Comparison of ENCODE assay signal across 19 cellular contexts in the genomic region with DNA sequence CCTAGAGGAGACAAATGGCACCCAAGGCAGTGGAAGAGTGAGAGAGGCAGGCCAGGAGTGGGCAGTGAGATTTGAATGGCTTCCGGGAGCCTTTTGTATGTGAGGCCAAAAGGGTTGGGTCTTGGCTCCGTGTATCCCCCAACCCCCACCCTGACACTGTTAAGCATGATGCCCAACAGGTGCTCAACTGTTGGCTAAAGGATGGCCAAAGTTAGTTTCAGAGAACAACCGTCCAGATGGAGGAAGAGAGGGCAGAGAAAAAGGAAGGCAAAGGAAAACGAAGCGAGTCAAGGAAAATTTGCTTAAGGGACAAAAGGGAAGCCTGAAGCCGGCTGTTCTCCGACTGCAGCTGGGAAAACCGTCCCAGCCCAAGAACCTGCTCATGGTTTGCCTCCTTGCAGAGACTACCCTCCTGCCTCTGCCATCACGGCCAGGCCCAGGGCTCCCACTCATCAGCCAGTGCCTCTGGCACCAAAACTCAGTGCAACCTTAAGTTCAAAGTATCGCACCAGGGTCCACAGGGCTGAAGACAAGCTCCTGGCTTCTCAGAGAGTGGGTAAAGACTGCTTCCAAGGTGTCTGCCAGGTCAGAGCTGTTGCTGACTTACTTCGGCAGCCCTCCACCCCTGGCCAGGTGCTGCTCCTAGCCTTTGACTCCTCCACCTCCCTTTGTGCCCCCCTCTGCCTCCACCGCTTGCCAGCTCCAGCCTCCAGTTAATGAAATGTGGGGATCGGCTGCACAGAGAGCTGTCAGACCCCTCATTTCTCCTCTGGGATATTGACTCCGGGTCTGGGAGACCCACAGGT. TPM values are rescaled to one million over a fixed set of nuclear protein-coding genes. Genes with fewer than 3 reads are reported as not detected.
A peak's percentile ranks its signal among the peaks of the same experiment; 100 is the strongest.
DNase-seq lines count a peak whose midpoint lies in the region; ATAC-seq and TF ChIP-seq lines count a peak whose summit lies in the region.
"Had no signal": no experiment of that assay in that cellular context is flagged by ENCODE, and none has a peak within 500 bp of the region (broad histone marks: within the 10 kb centered on the region; RNA-seq: fewer than 3 reads in every experiment).

No MANE protein-coding gene starts in this region.

- H3K27me3 Mint-ChIP-seq in CD8-positive, alpha-beta T cell (ENCODE audit: low read depth) = peaks cover 40% of the 10 kb centered on the region
- peaks cover 51% of the 10 kb centered on the region for H3K27me3 Mint-ChIP-seq in central memory CD8-positive, alpha-beta T cell
- H3K27me3 Mint-ChIP-seq in nephron progenitor cell (ENCODE audit: low read depth, poor library complexity) = peaks cover 89% of the 10 kb centered on the region

- H3K9me3 Mint-ChIP-seq in CD8-positive, alpha-beta T cell = no peaks in the 10 kb centered on the region
- H3K9me3 Mint-ChIP-seq in central memory CD8-positive, alpha-beta T cell = no peaks in the 10 kb centered on the region
- no peaks in the 10 kb centered on the region for H3K9me3 Mint-ChIP-seq in nephron progenitor cell
- H3K9me3 Mint-ChIP-seq: activated naive CD4-positive, alpha-beta T cell treated with anti-CD3 and anti-CD28 coated beads, Interleukin-2, amount 10 ng/mL, durations not matched to agents 7 days and 5 days had no signal

- no peaks in the 10 kb centered on the region for H3K36me3 Mint-ChIP-seq in CD8-positive, alpha-beta T cell
- peaks cover 10% of the 10 kb centered on the region for H3K36me3 Mint-ChIP-seq in central memory CD8-positive, alpha-beta T cell (ENCODE audit: insufficient read depth)
- no peaks in the 10 kb centered on the region for H3K36me3 Mint-ChIP-seq in nephron progenitor cell (ENCODE audit: low read depth)
- H3K36me3 Mint-ChIP-seq: activated naive CD4-positive, alpha-beta T cell treated with anti-CD3 and anti-CD28 coated beads, Interleukin-2, amount 10 ng/mL, durations not matched to agents 7 days and 5 days had no signal

- peaks cover 40% of the 10 kb centered on the region for H3K4me1 Mint-ChIP-seq in CD8-positive, alpha-beta T cell (ENCODE audit: low read depth)
- H3K4me1 Mint-ChIP-seq in central memory CD8-positive, alpha-beta T cell = peaks cover 34% of the 10 kb centered on the region
- H3K4me1 Mint-ChIP-seq in nephron progenitor cell = peaks cover 74% of the 10 kb centered on the region

- TF ChIP-seq CTCF in CD8-positive, alpha-beta T cell (IDR thresholded peaks at IDR 0.05) = no peak
- no peak for TF ChIP-seq CTCF in nephron progenitor cell (IDR thresholded peaks at IDR 0.05)

- H3K4me3 Mint-ChIP-seq in CD8-positive, alpha-beta T cell = peak overlapping the region; percentile 35
- H3K4me3 Mint-ChIP-seq in central memory CD8-positive, alpha-beta T cell = peak overlapping the region; percentile 72
- peak overlapping the region; percentile 47 for H3K4me3 Mint-ChIP-seq in nephron progenitor cell
- H3K4me3 Mint-ChIP-seq: activated naive CD4-positive, alpha-beta T cell treated with anti-CD3 and anti-CD28 coated beads, Interleukin-2, amount 10 ng/mL, durations not matched to agents 7 days and 5 days had no signal

- intact Hi-C loops in CD8-positive, alpha-beta T cell (cut with DNase I, micrococcal nuclease) = no loop called here

- no peak overlapping the region for H3K4me3 ChIP-seq in CD8-positive, alpha-beta T cell (ENCODE audit: low read depth, low read length)

- H3K36me3 ChIP-seq in CD8-positive, alpha-beta T cell (ENCODE audit: insufficient read depth, low read length) = no peaks in the 10 kb centered on the region
- H3K36me3 ChIP-seq: Peyer's patch, right atrium auricular region, upper lobe of left lung, WERI-Rb-1 had no signal

- no peak overlapping the region for H3K27ac ChIP-seq in CD8-positive, alpha-beta T cell (ENCODE audit: low read depth, low read length)
- H3K27ac ChIP-seq: right atrium auricular region, WERI-Rb-1 had no signal

- POLR2A ChIA-PET in CD8-positive, alpha-beta T cell (lab: Charles Lee) = interaction anchor here (1.2 to 2.5 kb wide), 3 partner anchors 9 to 400 kb away, joined by 6 to 11 read pairs (median 7); a partner anchor contains a TSS

- peaks cover 18% of the 10 kb centered on the region for H3K27me3 ChIP-seq in CD8-positive, alpha-beta T cell (ENCODE audit: insufficient read depth, low read length)

- DNase-seq in CD8-positive, alpha-beta T cell = no peak
- no peak for DNase-seq in central memory CD8-positive, alpha-beta T cell (ENCODE audit: low spot score in 2 of 2)
- DNase-seq in nephron progenitor cell (no peak), globus pallidus (ENCODE audit: low spot score) (no peak), NCI-H1105 treated with DMSO at 0.1 percent for 48 hours (lab: John Stamatoyannopoulos, UW) (no peak)
- DNase-seq: activated naive CD4-positive, alpha-beta T cell treated with anti-CD3 and anti-CD28 coated beads, Interleukin-2, amount 10 ng/mL, durations not matched to agents 7 days and 5 days; DMS 273 treated with DMSO at 0.1 percent for 48 hours; foreskin fibroblast; GOT3; NCI-H1436 treated with DMSO at 0.1 percent for 48 hours; NCI-H524 treated with DMSO at 0.1 percent for 48 hours; stimulated activated CD4-positive, alpha-beta T cell treated with anti-CD3 and anti-CD28 coated beads, Interleukin-4, amount 100 ng/mL, for 1 hour; SW 1271; WERI-Rb-1 had no signal

- no peak overlapping the region for H3K27ac Mint-ChIP-seq in CD8-positive, alpha-beta T cell
- no peak overlapping the region for H3K27ac Mint-ChIP-seq in central memory CD8-positive, alpha-beta T cell (ENCODE audit: low read depth)
- no peak overlapping the region for H3K27ac Mint-ChIP-seq in nephron progenitor cell
- H3K27ac Mint-ChIP-seq: activated naive CD4-positive, alpha-beta T cell treated with anti-CD3 and anti-CD28 coated beads, Interleukin-2, amount 10 ng/mL, durations not matched to agents 7 days and 5 days had no signal

- no peaks in the 10 kb centered on the region for H3K9me3 ChIP-seq in CD8-positive, alpha-beta T cell (ENCODE audit: low read length)
- H3K9me3 ChIP-seq: Peyer's patch, right atrium auricular region, upper lobe of left lung had no signal

- ATAC-seq in CD8-positive, alpha-beta T cell = no peak
- ATAC-seq in central memory CD8-positive, alpha-beta T cell (replicated peaks; ENCODE audit: extremely low read depth, poor library complexity, severe bottlenecking) = no peak
- no peak for ATAC-seq in HG03097 (IDR thresholded peaks at IDR 0.05; ENCODE audit: low FRiP score, unreplicated experiment)

- peaks cover 37% of the 10 kb centered on the region for H3K4me1 ChIP-seq in CD8-positive, alpha-beta T cell (ENCODE audit: insufficient read depth, low read length)

- CTCF ChIA-PET in CD8-positive, alpha-beta T cell (lab: Charles Lee) = interaction anchor here (0.8 to 3.7 kb wide), 13 partner anchors 10 to 193 kb away, joined by 3 to 72 read pairs (median 7); a partner anchor contains a TSS

RNA-seq across cellular contexts. Expression of a gene that starts 4.2 kb away (rescaled TPM):
- total RNA-seq in CD8-positive, alpha-beta T cell = not detected
- total RNA-seq: bronchial epithelial cell, Peyer's patch, right atrium auricular region, upper lobe of left lung had no signal

RNA-seq across cellular contexts. Expression of a gene that starts 5.5 kb away (rescaled TPM):
- total RNA-seq in CD8-positive, alpha-beta T cell = not detected

RNA-seq across cellular contexts. Expression of a gene that starts 18.1 kb away (rescaled TPM):
- under 1 TPM; 0.49 to 0.72 TPM for total RNA-seq in CD8-positive, alpha-beta T cell

RNA-seq across cellular contexts. Expression of a gene that starts 26.1 kb away (rescaled TPM):
- 1 to 10 TPM; 5.6 to 7.2 TPM for total RNA-seq in CD8-positive, alpha-beta T cell

RNA-seq across cellular contexts. Expression of a gene that starts 46.2 kb away (rescaled TPM):
- not detected for total RNA-seq in CD8-positive, alpha-beta T cell
